Comparison of ENCODE assay signal across 8 cellular contexts in the genomic region with DNA sequence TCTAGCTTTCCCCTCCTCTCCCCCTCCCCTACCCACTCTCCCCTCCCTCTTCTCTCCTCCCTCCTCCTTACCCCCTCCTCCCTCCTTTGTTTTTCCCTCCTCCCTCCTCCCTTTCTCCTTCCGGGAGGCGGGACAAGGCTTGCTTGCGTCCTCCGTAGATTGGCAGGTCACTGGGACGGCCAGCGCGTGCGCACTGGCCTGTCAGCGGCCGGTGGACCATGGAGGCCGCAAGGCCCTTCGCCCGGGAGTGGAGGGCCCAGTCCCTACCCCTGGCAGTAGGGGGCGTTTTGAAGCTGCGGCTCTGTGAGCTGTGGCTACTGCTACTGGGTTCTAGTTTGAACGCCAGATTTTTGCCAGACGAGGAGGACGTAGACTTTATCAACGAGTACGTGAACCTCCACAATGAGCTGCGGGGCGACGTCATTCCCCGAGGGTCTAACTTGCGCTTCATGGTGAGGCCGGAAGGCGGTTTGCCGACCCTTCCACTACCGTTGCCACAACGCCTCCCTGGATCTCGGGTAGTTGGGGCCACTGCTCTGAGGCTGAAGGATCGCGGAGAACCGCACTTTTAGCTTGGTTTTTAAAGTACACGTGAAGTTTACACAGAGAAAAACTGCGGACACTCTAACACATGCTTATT. TPM values are rescaled to one million over a fixed set of nuclear protein-coding genes. Genes with fewer than 3 reads are reported as not detected.
DNase-seq lines count a peak whose midpoint lies in the region; ATAC-seq and TF ChIP-seq lines count a peak whose summit lies in the region.

A gene (plus strand): TSS at position 191 of the 640 bp plus-strand sequence. CDS start 28 bp downstream, at position 219.

- TF ChIP-seq CTCF in fibroblast of the aortic adventitia (IDR thresholded peaks at IDR 0.05; ENCODE audit: insufficient read depth, low read length) (peak; percentile 92), nephron (IDR thresholded peaks at IDR 0.05; ENCODE audit: unreplicated experiment in 3 of 3) (peak; percentile 74 to 82 (median 78))

- H3K4me2 ChIP-seq in Karpas-422 (ENCODE audit: low read depth, low read length, poor library complexity, severe bottlenecking), result peak within 1 kb of the TSS; percentile 91

- ATAC-seq in GM21825 (IDR thresholded peaks at IDR 0.05; ENCODE audit: unreplicated experiment), result peak; percentile 95
- peak; percentile 98 for ATAC-seq in stimulated activated naive CD8-positive, alpha-beta T cell treated with anti-CD3 and anti-CD28 coated beads, Interleukin-15, Interleukin-2, amounts not matched to agents 100 U/mL and 50 U/mL, for 24 hours

- DNase-seq in EH (ENCODE audit: low read depth), result peak; percentile 95
- peak; percentile 99 for DNase-seq in Karpas-422
- peak; percentile 94 for DNase-seq in RPMI7951 (ENCODE audit: low read depth)
- DNase-seq in activated effector memory CD4-positive, alpha-beta T cell treated with anti-CD3 and anti-CD28 coated beads, Interleukin-2, amount 50 U/mL, for 16 hours, result peak; percentile 96
- DNase-seq in fibroblast of the aortic adventitia (ENCODE audit: low read depth), result peak; percentile 98
- DNase-seq in stimulated activated naive CD8-positive, alpha-beta T cell treated with anti-CD3 and anti-CD28 coated beads, Interleukin-15, Interleukin-2, amounts not matched to agents 100 U/mL and 50 U/mL, for 24 hours, result peak; percentile 92

- H3K79me2 ChIP-seq in Karpas-422 (ENCODE audit: low read length), result peaks cover 43% of the 10 kb centered on the region

- peak within 1 kb of the TSS; percentile 89 for H3K27ac ChIP-seq in Karpas-422 (ENCODE audit: low read length)

- H3K4me3 Mint-ChIP-seq in nephron, result peak within 1 kb of the TSS; percentile 90 to 98 (median 97)

- no peaks in the 10 kb centered on the region for H4K20me1 ChIP-seq in Karpas-422 (ENCODE audit: insufficient read depth, low read depth, low read length)

- peak within 1 kb of the TSS; percentile 83 for H3K9ac ChIP-seq in Karpas-422 (ENCODE audit: low read length)

- H3K9me2 ChIP-seq in Karpas-422 (replicated peaks; ENCODE audit: insufficient read depth, low read length), result no peaks in the 10 kb centered on the region

- H3K27me3 ChIP-seq in Karpas-422 (ENCODE audit: low read length), result no peaks in the 10 kb centered on the region

- H3K4me1 Mint-ChIP-seq in nephron, result peaks cover 19% of the 10 kb centered on the region

- no peaks in the 10 kb centered on the region for H3K9me3 ChIP-seq in Karpas-422 (ENCODE audit: low read length)

- H3K36me3 ChIP-seq in Karpas-422 (ENCODE audit: insufficient read depth, low read length), result peaks cover 8% of the 10 kb centered on the region; the same call in 1 of the 2 replicates

- peak within 1 kb of the TSS; percentile 97 to 99 (median 98) for H3K27ac Mint-ChIP-seq in nephron

- H3K36me3 Mint-ChIP-seq in nephron (ENCODE audit: low read depth), result no peaks in the 10 kb centered on the region

- H3K9me3 Mint-ChIP-seq in nephron, result no peaks in the 10 kb centered on the region

- H3K4me1 ChIP-seq in Karpas-422 (ENCODE audit: low read length), result peaks cover 35% of the 10 kb centered on the region

- peak within 1 kb of the TSS; percentile 85 for H2AFZ ChIP-seq in Karpas-422 (ENCODE audit: low read length)

- peak within 1 kb of the TSS; percentile 74 for H3K4me3 ChIP-seq in Karpas-422 (ENCODE audit: low read length)
- peak within 1 kb of the TSS; percentile 69 for H3K4me3 ChIP-seq in fibroblast of the aortic adventitia (ENCODE audit: low read depth, low read length)

- no peaks in the 10 kb centered on the region for H3K27me3 Mint-ChIP-seq in nephron (ENCODE audit: low read depth)

RNA-seq across cellular contexts. Expression of the gene that starts here (rescaled TPM):
- total RNA-seq in Karpas-422 (2014; rRNA removed; shearing (Covaris generic); ENCODE audit: low replicate concordance), result 0.07 TPM in 1 of 2 replicates, not detected in the other
- 0.20 and 0.36 TPM in 2 replicates for total RNA-seq in RPMI7951 (2014; rRNA removed; shearing (Covaris generic))
- 0.72 and 1.1 TPM in 2 replicates for total RNA-seq in fibroblast of the aortic adventitia (ENCODE audit: low replicate concordance)

Comparison
In these comparisons a context has a peak if more than half of its experiments do, and no peak if none do; other contexts are left out.
1. Peak in every context shown above with its lines: DNase-seq, ATAC-seq, H3K4me3 ChIP-seq and H3K27ac ChIP-seq.
2. Peak in DNase-seq, H3K4me3 ChIP-seq, H3K27ac ChIP-seq, H3K9ac ChIP-seq and H3K4me2 ChIP-seq in Karpas-422; RNA of the gene not detected or under 1 TPM.
3. Peak in DNase-seq in RPMI7951; RNA of the gene not detected or under 1 TPM.